ENCODE assay signal across 19 cellular contexts in the genomic region with DNA sequence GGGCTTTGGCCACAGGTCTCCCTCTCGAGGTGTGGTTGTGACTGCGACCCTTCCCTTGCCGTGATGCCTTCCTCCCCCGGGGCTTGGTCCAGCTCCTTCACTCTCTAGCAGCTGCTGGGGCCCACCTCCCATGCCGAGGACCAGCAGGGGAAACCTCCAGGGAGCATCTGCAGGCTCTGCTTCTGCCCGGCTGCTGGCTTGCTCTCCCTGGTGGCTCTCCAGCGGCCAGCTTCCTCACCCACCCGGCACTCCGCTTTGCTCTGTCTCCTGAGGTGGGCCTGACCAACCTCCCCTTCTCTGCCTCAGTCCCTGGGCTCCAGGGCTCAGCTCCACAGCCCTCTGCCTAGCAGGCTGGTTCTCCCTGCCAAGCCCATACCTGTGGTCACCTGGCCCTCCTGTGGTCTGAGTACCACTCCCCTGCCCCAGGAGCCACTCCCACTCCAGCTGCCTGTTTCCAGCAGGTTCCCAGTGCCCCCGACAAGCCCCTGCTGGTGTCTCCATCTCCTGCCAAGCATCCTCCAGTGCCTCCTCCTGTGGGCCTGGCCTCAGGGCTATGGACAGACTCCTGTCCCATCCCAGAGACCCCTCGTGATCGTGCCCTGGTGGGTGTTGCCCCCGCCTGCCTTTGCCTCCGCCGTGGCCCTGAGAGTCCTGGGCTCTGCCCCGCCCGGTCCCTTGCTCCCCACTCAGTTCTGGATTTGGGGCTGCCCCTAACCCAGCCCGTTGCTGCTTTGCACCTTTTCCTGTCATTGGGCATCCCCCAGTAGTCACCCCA. TPM values are rescaled to one million over a fixed set of nuclear protein-coding genes. Genes with fewer than 3 reads are reported as not detected.
"Had no signal": no experiment of that assay in that cellular context is flagged by ENCODE, and none has a peak within 500 bp of the region (broad histone marks: within the 10 kb centered on the region; RNA-seq: fewer than 3 reads in every experiment).

No MANE protein-coding gene starts in this region.

- H3K36me3 ChIP-seq: gastroesophageal sphincter, heart left ventricle, sigmoid colon, thyroid gland, WERI-Rb-1 had no signal

- H3K4me3 Mint-ChIP-seq: activated naive CD4-positive, alpha-beta T cell treated with anti-CD3 and anti-CD28 coated beads, Interleukin-2, amount 50 U/mL, for 24 hours; activated T-cell treated with anti-CD3 and anti-CD28 coated beads, Interleukin-2, amount 50 U/mL, for 72 hours; natural killer cell had no signal

- H3K9me3 ChIP-seq: gastroesophageal sphincter, heart left ventricle, sigmoid colon, thyroid gland had no signal

- ATAC-seq: activated T-cell treated with anti-CD3 and anti-CD28 coated beads, Interleukin-2, amount 50 U/mL, for 72 hours; esophagus mucosa; natural killer cell had no signal

- H3K4me3 ChIP-seq: gastroesophageal sphincter, heart left ventricle, sigmoid colon, thyroid gland had no signal

- H3K36me3 Mint-ChIP-seq: activated naive CD4-positive, alpha-beta T cell treated with anti-CD3 and anti-CD28 coated beads, Interleukin-2, amount 50 U/mL, for 24 hours; natural killer cell had no signal

- H3K9me3 Mint-ChIP-seq: activated naive CD4-positive, alpha-beta T cell treated with anti-CD3 and anti-CD28 coated beads, Interleukin-2, amount 50 U/mL, for 24 hours; activated T-cell treated with anti-CD3 and anti-CD28 coated beads, Interleukin-2, amount 50 U/mL, for 72 hours; natural killer cell had no signal

- H3K27me3 ChIP-seq: thyroid gland had no signal

- H3K27ac ChIP-seq: gastroesophageal sphincter, heart left ventricle, sigmoid colon, thyroid gland, WERI-Rb-1 had no signal

- H3K4me1 ChIP-seq: heart left ventricle, sigmoid colon, thyroid gland had no signal

- H3K4me1 Mint-ChIP-seq: activated naive CD4-positive, alpha-beta T cell treated with anti-CD3 and anti-CD28 coated beads, Interleukin-2, amount 50 U/mL, for 24 hours; natural killer cell had no signal

- DNase-seq: activated CD4-positive, alpha-beta T cell treated with anti-CD3 and anti-CD28 coated beads, Interleukin-2, amount 50 U/mL, for 4 hours; activated effector memory CD4-positive, alpha-beta T cell treated with anti-CD3 and anti-CD28 coated beads, Interleukin-2, amount 50 U/mL, for 16 hours; activated T-cell treated with anti-CD3 and anti-CD28 coated beads, Interleukin-2, amount 50 U/mL, for 72 hours; cerebellar nuclear complex; effector CD4-positive, alpha-beta T cell; kidney glomerular epithelial cell; natural killer cell; occipital lobe; sigmoid colon; stimulated activated CD8-positive, alpha-beta memory T cell treated with anti-CD3 and anti-CD28 coated beads, Interleukin-4, amount 100 ng/mL, for 48 hours; stimulated activated naive CD4-positive, alpha-beta T cell treated with Interleukin-2 at 50 U/mL for 16 hours; thyroid gland; WERI-Rb-1 had no signal

- H3K27ac Mint-ChIP-seq: activated naive CD4-positive, alpha-beta T cell treated with anti-CD3 and anti-CD28 coated beads, Interleukin-2, amount 50 U/mL, for 24 hours; activated T-cell treated with anti-CD3 and anti-CD28 coated beads, Interleukin-2, amount 50 U/mL, for 72 hours; natural killer cell had no signal

RNA-seq across cellular contexts. Expression of a gene that starts 9.5 kb away (rescaled TPM):
- total RNA-seq: activated CD8-positive, alpha-beta memory T cell treated with anti-CD3 and anti-CD28 coated beads for 36 hours; activated T-cell treated with anti-CD3 and anti-CD28 coated beads, Interleukin-2, amount 50 U/mL, for 72 hours; T-helper 2 cell treated with Interferon-gamma antibody and Interleukin-4, amounts not matched to agents 100 ng/mL and 5 ng/mL, for 36 hours had no signal
